ENCODE assay signal across 13 cellular contexts in genomic region chr13:46748300-46748699, GRCh38.
"Had no signal": no experiment of that assay in that cellular context is flagged by ENCODE, and none has a peak within 500 bp of the region (broad histone marks: within the 10 kb centered on the region; RNA-seq: fewer than 3 reads in every experiment).

No MANE protein-coding gene starts in this region.

- H3K27ac ChIP-seq: adrenal gland, body of pancreas, epithelial cell of prostate, hepatocyte, uterus had no signal

- H3K27me3 ChIP-seq: adrenal gland, body of pancreas, hepatocyte, uterus had no signal

- H3K4me3 ChIP-seq: adrenal gland, body of pancreas, hepatocyte, smooth muscle cell, uterus had no signal

- H3K36me3 ChIP-seq: uterus had no signal

- H3K9me3 ChIP-seq: adrenal gland, body of pancreas, uterus had no signal

- ATAC-seq: body of pancreas, right cardiac atrium had no signal

- H2AFZ ChIP-seq: hepatocyte had no signal

- DNase-seq: activated CD4-positive, alpha-beta T cell treated with anti-CD3 and anti-CD28 coated beads, Interleukin-2, amount 10 ng/mL, durations not matched to agents 7 days and 5 days; activated CD4-positive, CD25-positive, alpha-beta regulatory T cell; activated naive CD4-positive, alpha-beta T cell treated with anti-CD3 and anti-CD28 coated beads, Interleukin-2, amount 50 U/mL, for 16 hours; adrenal gland; body of pancreas; effector memory CD4-positive, alpha-beta T cell; kidney; posterior cingulate gyrus; right cardiac atrium; uterus had no signal

- H3K4me1 ChIP-seq: adrenal gland, body of pancreas, uterus had no signal

- H3K4me2 ChIP-seq: hepatocyte, smooth muscle cell had no signal

- H3K79me2 ChIP-seq: hepatocyte had no signal
